1 cellular context compared by ENCODE assay signal in genomic region chr15:73994419-73994883, GRCh38.
A peak's percentile ranks its signal among the peaks of the same experiment; 100 is the strongest.
TF ChIP-seq lines count a peak whose summit lies in the region.

Gene PML, plus strand, starts transcription at chr15:73994716. Its CDS starts 97 bp downstream, at chr15:73994813.

TF ChIP-seq in HepG2, 621 proteins besides CTCF, POLR2A, EP300 and RAD21 (continued from another document):
- peak; percentile 30 for TF ChIP-seq ZNF414 (CRISPR knock-in tag; IDR thresholded peaks at IDR 0.05)
- no peak for TF ChIP-seq SMARCC2 (IDR thresholded peaks at IDR 0.05)
